In the genomic region with DNA sequence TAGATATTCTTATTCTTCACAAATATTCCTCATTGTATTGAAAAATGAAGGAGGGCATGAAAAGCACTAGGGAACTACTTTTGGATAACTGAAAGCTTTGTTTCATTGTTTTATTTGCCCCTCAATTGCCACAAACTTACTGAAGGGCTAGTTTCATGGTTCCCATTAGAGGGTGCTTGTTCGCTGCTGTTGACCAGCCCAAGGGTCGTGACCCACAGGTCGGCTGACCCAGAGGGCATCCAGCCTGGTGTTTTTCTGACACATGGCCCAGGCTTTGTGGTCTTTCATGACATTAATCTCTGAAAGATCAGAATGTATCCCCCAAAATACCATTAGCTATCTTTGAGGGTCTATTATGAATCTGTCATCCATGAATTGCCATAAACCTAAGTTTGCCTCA, we compare ENCODE assay signal across 26 cellular contexts. TPM values are rescaled to one million over a fixed set of nuclear protein-coding genes. Genes with fewer than 3 reads are reported as not detected.
A peak's percentile ranks its signal among the peaks of the same experiment; 100 is the strongest.
DNase-seq lines count a peak whose midpoint lies in the region; ATAC-seq, FAIRE-seq and TF ChIP-seq lines count a peak whose summit lies in the region.
"Had no signal": no experiment of that assay in that cellular context is flagged by ENCODE, and none has a peak within 500 bp of the region (broad histone marks: within the 10 kb centered on the region; RNA-seq: fewer than 3 reads in every experiment).

No MANE protein-coding gene starts in this region.

- H2AFZ ChIP-seq in HepG2 (ENCODE audit: low read length) (no peak overlapping the region), neuronal stem cell (ENCODE audit: low read length) (no peak overlapping the region), Karpas-422 (ENCODE audit: low read length) (no peak overlapping the region)
- H2AFZ ChIP-seq: GM23248, PC-9 had no signal

- peak; percentile 49 for DNase-seq in activated CD4-positive, alpha-beta T cell treated with anti-CD3 and anti-CD28 coated beads, Interleukin-2, amount 10 ng/mL, durations not matched to agents 24 days and 14 days
- no peak for DNase-seq in activated CD4-positive, alpha-beta T cell treated with anti-CD3 and anti-CD28 coated beads, Interleukin-2, amount 50 U/mL, for 4 hours
- DNase-seq in HepG2 (ENCODE audit: low spot score) (no peak), neuronal stem cell (ENCODE audit: low spot score) (peak; percentile 27), COLO668 (lab: John Stamatoyannopoulos, UW; ENCODE audit: unreplicated experiment) (no peak), Karpas-422 (no peak)
- DNase-seq: DMS153, DND-41, GM23248, HFFc6, KG1, MM.1S, NCI-H1417, NCI-H1694, NCI-H2029 treated with DMSO at 0.1 percent for 48 hours, NCI-H2227 treated with DMSO at 0.1 percent for 48 hours, NCI-H526 treated with DMSO at 0.1 percent for 48 hours, PC-9, SJCRH30 had no signal

- no peak overlapping the region for H3K23ac ChIP-seq in neuronal stem cell (ENCODE audit: low read depth, low read length, poor library complexity)

- no peak overlapping the region for H2BK15ac ChIP-seq in neuronal stem cell (ENCODE audit: low read length)

- TF ChIP-seq RAD21 in HepG2 (CRISPR knock-in tag; IDR thresholded peaks at IDR 0.05): no peak

- no peaks in the 10 kb centered on the region for H3K9me3 Mint-ChIP-seq in activated CD4-positive, alpha-beta T cell treated with anti-CD3 and anti-CD28 coated beads, Interleukin-2, amount 10 ng/mL, durations not matched to agents 24 days and 14 days
- H3K9me3 Mint-ChIP-seq: HFFc6 had no signal

- in situ Hi-C loops in HepG2 (cut with HindIII; ENCODE audit: extremely low pct_ligation_motif_present, low pct_unique_long_range_greater_than_20kb): no loop called here

- TF ChIP-seq EP300 in HepG2 (IDR thresholded peaks at IDR 0.05; ENCODE audit: low read depth in 2 of 2, low read length in 2 of 2) (no peak), HepG2 (CRISPR knock-in tag; IDR thresholded peaks at IDR 0.05; ENCODE audit: borderline replicate concordance) (no peak)

- H3K14ac ChIP-seq in neuronal stem cell (ENCODE audit: low read length): no peak overlapping the region

- intact Hi-C loops in activated CD4-positive, alpha-beta T cell treated with anti-CD3 and anti-CD28 coated beads, Interleukin-2, amount 10 ng/mL, durations not matched to agents 24 days and 14 days (cut with micrococcal nuclease): no loop called here
- intact Hi-C loops in HepG2 (cut with micrococcal nuclease; ENCODE audit: unreplicated experiment): no loop called here

- H3K4me1 ChIP-seq in HepG2 (ENCODE audit: insufficient read depth, low read length) (peaks cover 6% of the 10 kb centered on the region; the same call in 1 of the 2 replicates), neuronal stem cell (ENCODE audit: control insufficient read depth in 2 of 2, insufficient read depth in 1 of 2, low read depth in 1 of 2, low read length in 2 of 2) (peaks cover 0 to 2% of the 10 kb centered on the region in 2 donors), Karpas-422 (ENCODE audit: low read length) (peaks cover 12% of the 10 kb centered on the region)
- H3K4me1 ChIP-seq: HAP-1, SJCRH30 had no signal

- H3K18ac ChIP-seq in neuronal stem cell (ENCODE audit: low read length): no peak overlapping the region

- H3K27me3 Mint-ChIP-seq in activated CD4-positive, alpha-beta T cell treated with anti-CD3 and anti-CD28 coated beads, Interleukin-2, amount 10 ng/mL, durations not matched to agents 24 days and 14 days: no peaks in the 10 kb centered on the region
- H3K27me3 Mint-ChIP-seq: B cell had no signal

- H3K4ac ChIP-seq in neuronal stem cell (ENCODE audit: low read length): no peak overlapping the region

- no peak overlapping the region for H3K27ac Mint-ChIP-seq in activated CD4-positive, alpha-beta T cell treated with anti-CD3 and anti-CD28 coated beads, Interleukin-2, amount 10 ng/mL, durations not matched to agents 24 days and 14 days
- H3K27ac Mint-ChIP-seq: B cell, HFFc6 had no signal

- H3K4me2 ChIP-seq in HepG2 (ENCODE audit: low read depth, low read length): no peak overlapping the region
- H3K4me2 ChIP-seq in neuronal stem cell (ENCODE audit: insufficient read depth, low read length, poor library complexity, severe bottlenecking): no peak overlapping the region
- H3K4me2 ChIP-seq in Karpas-422 (ENCODE audit: low read depth, low read length, poor library complexity, severe bottlenecking): no peak overlapping the region
- H3K4me2 ChIP-seq: PC-9 had no signal

- no peak for TF ChIP-seq POLR2A in HepG2 (IDR thresholded peaks at IDR 0.05; ENCODE audit: insufficient read depth in 1 of 2, low read depth in 2 of 2, low read length in 2 of 2)

- no peaks in the 10 kb centered on the region; a peak in 2 of 5 replicates for H3K36me3 ChIP-seq in HepG2 (replicated peaks in 1 of 2; ENCODE audit: control insufficient read depth in 1 of 2, insufficient read depth in 2 of 2, low read length in 2 of 2)
- H3K36me3 ChIP-seq in neuronal stem cell (replicated peaks in 1 of 2; ENCODE audit: control insufficient read depth in 2 of 2, insufficient read depth in 2 of 2, low read length in 2 of 2): peaks cover 0 to 10% of the 10 kb centered on the region in 2 donors
- H3K36me3 ChIP-seq in Karpas-422 (ENCODE audit: insufficient read depth, low read length): no peaks in the 10 kb centered on the region

- H3K9me3 ChIP-seq in HepG2 (ENCODE audit: low read length): no peaks in the 10 kb centered on the region
- no peaks in the 10 kb centered on the region for H3K9me3 ChIP-seq in neuronal stem cell (replicated peaks in 1 of 2; ENCODE audit: control insufficient read depth in 2 of 2, insufficient read depth in 1 of 2, low read depth in 1 of 2, low read length in 2 of 2)
- H3K9me3 ChIP-seq in Karpas-422 (ENCODE audit: low read length): no peaks in the 10 kb centered on the region
- H3K9me3 ChIP-seq: HAP-1, SJCRH30 had no signal

- H2BK120ac ChIP-seq in neuronal stem cell (ENCODE audit: low read depth, low read length): no peak overlapping the region

- H3K27ac ChIP-seq in HepG2 (ENCODE audit: extremely low read length, insufficient read depth, low read length) (no peak overlapping the region), neuronal stem cell (replicated peaks; ENCODE audit: low read length) (no peak overlapping the region), Karpas-422 (ENCODE audit: low read length) (no peak overlapping the region)
- H3K27ac ChIP-seq: 22Rv1, C4-2B, GM23248, PC-9, SJCRH30 had no signal

- H3K4me1 Mint-ChIP-seq in activated CD4-positive, alpha-beta T cell treated with anti-CD3 and anti-CD28 coated beads, Interleukin-2, amount 10 ng/mL, durations not matched to agents 24 days and 14 days: no peaks in the 10 kb centered on the region

- H4K8ac ChIP-seq in neuronal stem cell (ENCODE audit: low read depth, low read length): no peak overlapping the region

- H3K79me2 ChIP-seq in HepG2 (ENCODE audit: insufficient read depth, low read length): no peaks in the 10 kb centered on the region
- H3K79me2 ChIP-seq in Karpas-422 (ENCODE audit: low read length): no peaks in the 10 kb centered on the region

- no peak for FAIRE-seq in HepG2 (lab: Jason Lieb, UNC)
- FAIRE-seq: HTR-8/SVneo had no signal

- H2AK5ac ChIP-seq in neuronal stem cell (ENCODE audit: low read depth, low read length): no peak overlapping the region

- H4K20me1 ChIP-seq in HepG2 (ENCODE audit: insufficient read depth, low read length) (no peaks in the 10 kb centered on the region), Karpas-422 (ENCODE audit: insufficient read depth, low read depth, low read length) (0 out of 2 replicates have a peak, but pooled peaks cover 3% of the 10 kb centered on the region)

- no peak overlapping the region for H2BK5ac ChIP-seq in neuronal stem cell (ENCODE audit: low read length)

- H3K27me3 ChIP-seq in HepG2 (ENCODE audit: control insufficient read depth in 1 of 2, insufficient read depth in 2 of 2, low read length in 2 of 2): no peaks in the 10 kb centered on the region
- no peaks in the 10 kb centered on the region for H3K27me3 ChIP-seq in neuronal stem cell (ENCODE audit: control insufficient read depth in 3 of 3, insufficient read depth in 3 of 3, low read depth in 1 of 3, low read length in 3 of 3)
- H3K27me3 ChIP-seq in Karpas-422 (ENCODE audit: low read length): no peaks in the 10 kb centered on the region
- H3K27me3 ChIP-seq: SJCRH30 had no signal

- H2BK12ac ChIP-seq in neuronal stem cell (ENCODE audit: low read length): no peak overlapping the region

- H3K36me3 Mint-ChIP-seq in activated CD4-positive, alpha-beta T cell treated with anti-CD3 and anti-CD28 coated beads, Interleukin-2, amount 10 ng/mL, durations not matched to agents 24 days and 14 days (ENCODE audit: low read depth): peaks cover 31% of the 10 kb centered on the region

- no peak overlapping the region for H3K4me3 Mint-ChIP-seq in activated CD4-positive, alpha-beta T cell treated with anti-CD3 and anti-CD28 coated beads, Interleukin-2, amount 10 ng/mL, durations not matched to agents 24 days and 14 days
- H3K4me3 Mint-ChIP-seq: B cell, HFFc6 had no signal

- POLR2A ChIA-PET in HepG2 (lab: Yijun Ruan, JAX): no interaction called here

- TF ChIP-seq CTCF in HepG2 (CRISPR knock-in tag; IDR thresholded peaks at IDR 0.05): peak; percentile 51

- no peaks in the 10 kb centered on the region for H3K9me2 ChIP-seq in Karpas-422 (replicated peaks; ENCODE audit: insufficient read depth, low read length)

- no peak overlapping the region for H3K9ac ChIP-seq in HepG2 (ENCODE audit: insufficient read depth, low read depth, low read length)
- no peak overlapping the region for H3K9ac ChIP-seq in neuronal stem cell (ENCODE audit: low read depth, low read length, poor library complexity)
- no peak overlapping the region for H3K9ac ChIP-seq in Karpas-422 (ENCODE audit: low read length)
- H3K9ac ChIP-seq: GM23248 had no signal

- CTCF ChIA-PET in HepG2 (lab: Yijun Ruan, JAX; ENCODE audit: low intra/inter-chr PET ratio, low total read pairs): no interaction called here

- BruUV-seq in HepG2 (replicated peaks; lab: Mats Ljungman, UMichigan): no TSS peak

- H4K91ac ChIP-seq in neuronal stem cell (ENCODE audit: low read depth, low read length, poor library complexity): no peak overlapping the region

- no peak for ATAC-seq in HepG2
- ATAC-seq: Right ventricle myocardium inferior, SK-N-SH treated with all-trans-retinoic acid at 6 μM for 48 hours had no signal

- H3K4me3 ChIP-seq in HepG2 (replicated peaks in 1 of 3; ENCODE audit: insufficient read depth in 1 of 3, low read depth in 2 of 3, low read length in 3 of 3) (no peak overlapping the region), neuronal stem cell (ENCODE audit: low read length in 2 of 2) (no peak overlapping the region), Karpas-422 (ENCODE audit: low read length) (no peak overlapping the region)
- H3K4me3 ChIP-seq: GM23248, HAP-1, PC-9, SJCRH30 had no signal

- H3K79me1 ChIP-seq in neuronal stem cell (ENCODE audit: low read depth, low read length): no peaks in the 10 kb centered on the region

- WGBS in HepG2 (ENCODE audit: low lambda C conversion rate): 37% methylated on average over 3 of the region's 3 CpGs
- no CpG with 5 or more reads among the region's 3 CpGs for WGBS in neuronal stem cell (ENCODE audit: extremely low coverage in 2 of 2, insufficient read length in 2 of 2, insufficient replicate concordance in 1 of 2), 2 donors

RNA-seq across cellular contexts. Expression of a gene that starts 30.0 kb away (rescaled TPM):
- total RNA-seq in activated CD4-positive, alpha-beta T cell treated with anti-CD3 and anti-CD28 coated beads, Interleukin-2, amount 10 ng/mL, durations not matched to agents 24 days and 14 days: 33.0 and 33.6 TPM in 2 replicates
- total RNA-seq in HepG2 (2016; rRNA removed; fragmentation: Illumina TruSeq; extraction: Trizol): 3.2 and 5.3 TPM in 2 replicates
- total RNA-seq in HepG2 (2016; cell fraction: cytosol; rRNA removed; fragmentation: Illumina TruSeq; extraction: Trizol; ENCODE audit: low read depth): 4.6 and 5.3 TPM in 2 replicates
- 2.3 and 6.0 TPM in 2 replicates for total RNA-seq in HepG2 (2016; cell fraction: insoluble cytoplasmic fraction; rRNA removed; fragmentation: Illumina TruSeq; extraction: Trizol)
- 2.1 and 2.6 TPM in 2 replicates for total RNA-seq in HepG2 (2016; cell fraction: membrane; rRNA removed; fragmentation: Illumina TruSeq; extraction: Trizol)
- 16.7 and 17.4 TPM in 2 replicates for total RNA-seq in HepG2 (2016; cell fraction: nucleus; rRNA removed; fragmentation: Illumina TruSeq; extraction: Trizol)
- 3.2 and 3.3 TPM in 2 replicates for polyA plus RNA-seq in HepG2 (2011; rRNA removed)
- polyA plus RNA-seq in HepG2 (2011; cell fraction: cytosol; rRNA removed): 0.70 and 0.79 TPM in 2 replicates
- 16.9 and 20.1 TPM in 2 replicates for polyA plus RNA-seq in HepG2 (2011; cell fraction: nucleus; rRNA removed)
- 2.8 and 3.1 TPM in 2 replicates for polyA plus RNA-seq in HepG2 (2012)
- polyA plus RNA-seq in HepG2 (2016; cell fraction: cytosol; fragmentation: Illumina TruSeq; extraction: Trizol; ENCODE audit: low read depth): 0.44 and 0.50 TPM in 2 replicates
- 1.8 and 2.1 TPM in 2 replicates for polyA plus RNA-seq in HepG2 (2016; cell fraction: insoluble cytoplasmic fraction; fragmentation: Illumina TruSeq; extraction: Trizol; ENCODE audit: low read depth)
- 0.84 and 1.6 TPM in 2 replicates for polyA plus RNA-seq in HepG2 (2016; cell fraction: membrane; fragmentation: Illumina TruSeq; extraction: Trizol; ENCODE audit: low read depth)
- polyA plus RNA-seq in HepG2 (2016; cell fraction: nucleus; fragmentation: Illumina TruSeq; extraction: Trizol; ENCODE audit: insufficient read depth, low read depth): 16.9 and 18.5 TPM in 2 replicates
- 6.0 and 7.6 TPM in 2 replicates for polyA minus RNA-seq in HepG2 (2011; rRNA and poly(A)+ RNA removed; ENCODE audit: low replicate concordance)
- polyA minus RNA-seq in HepG2 (2011; cell fraction: cytosol; rRNA and poly(A)+ RNA removed): 1.6 and 3.0 TPM in 2 replicates
- 17.4 and 18.2 TPM in 2 replicates for polyA minus RNA-seq in HepG2 (2011; cell fraction: nucleus; rRNA and poly(A)+ RNA removed)
- 3.7 TPM for polyA plus RNA-seq in neuronal stem cell (2013, experiment 1 of 2)
- polyA plus RNA-seq in neuronal stem cell (2013, experiment 2 of 2): 3.2 TPM
- 0.30 and 0.32 TPM in 2 replicates for total RNA-seq in Karpas-422 (2014; rRNA removed; shearing (Covaris generic); ENCODE audit: low replicate concordance)

RNA-seq across cellular contexts. Expression of a gene that starts 30.3 kb away (rescaled TPM):
- total RNA-seq in activated CD4-positive, alpha-beta T cell treated with anti-CD3 and anti-CD28 coated beads, Interleukin-2, amount 10 ng/mL, durations not matched to agents 24 days and 14 days: 3.7 and 4.4 TPM in 2 replicates
- total RNA-seq in HepG2 (2016; rRNA removed; fragmentation: Illumina TruSeq; extraction: Trizol): 0.62 and 0.86 TPM in 2 replicates
- total RNA-seq in HepG2 (2016; cell fraction: cytosol; rRNA removed; fragmentation: Illumina TruSeq; extraction: Trizol; ENCODE audit: low read depth): 0.62 and 0.71 TPM in 2 replicates
- total RNA-seq in HepG2 (2016; cell fraction: insoluble cytoplasmic fraction; rRNA removed; fragmentation: Illumina TruSeq; extraction: Trizol): 0.86 and 1.00 TPM in 2 replicates
- 1.1 and 1.2 TPM in 2 replicates for total RNA-seq in HepG2 (2016; cell fraction: membrane; rRNA removed; fragmentation: Illumina TruSeq; extraction: Trizol)
- 0.47 and 0.68 TPM in 2 replicates for total RNA-seq in HepG2 (2016; cell fraction: nucleus; rRNA removed; fragmentation: Illumina TruSeq; extraction: Trizol)
- polyA plus RNA-seq in HepG2 (2011; rRNA removed): 0.35 and 0.41 TPM in 2 replicates
- polyA plus RNA-seq in HepG2 (2011; cell fraction: cytosol; rRNA removed): 0.13 and 0.24 TPM in 2 replicates
- polyA plus RNA-seq in HepG2 (2011; cell fraction: nucleus; rRNA removed): 0.37 and 0.81 TPM in 2 replicates
- polyA plus RNA-seq in HepG2 (2012): 0.44 and 0.50 TPM in 2 replicates
- polyA plus RNA-seq in HepG2 (2016; cell fraction: cytosol; fragmentation: Illumina TruSeq; extraction: Trizol; ENCODE audit: low read depth): 0.77 and 0.84 TPM in 2 replicates
- 0.55 and 0.73 TPM in 2 replicates for polyA plus RNA-seq in HepG2 (2016; cell fraction: insoluble cytoplasmic fraction; fragmentation: Illumina TruSeq; extraction: Trizol; ENCODE audit: low read depth)
- polyA plus RNA-seq in HepG2 (2016; cell fraction: membrane; fragmentation: Illumina TruSeq; extraction: Trizol; ENCODE audit: low read depth): 0.72 and 1.00 TPM in 2 replicates
- polyA plus RNA-seq in HepG2 (2016; cell fraction: nucleus; fragmentation: Illumina TruSeq; extraction: Trizol; ENCODE audit: insufficient read depth, low read depth): 0.29 and 0.92 TPM in 2 replicates
- 0.06 and 3.9 TPM in 2 replicates for polyA minus RNA-seq in HepG2 (2011; rRNA and poly(A)+ RNA removed; ENCODE audit: low replicate concordance)
- 0.40 and 0.53 TPM in 2 replicates for polyA minus RNA-seq in HepG2 (2011; cell fraction: cytosol; rRNA and poly(A)+ RNA removed)
- polyA minus RNA-seq in HepG2 (2011; cell fraction: nucleus; rRNA and poly(A)+ RNA removed): not detected in 2 replicates
- 1.4 TPM for polyA plus RNA-seq in neuronal stem cell (2013, experiment 1 of 2)
- polyA plus RNA-seq in neuronal stem cell (2013, experiment 2 of 2): 1.4 TPM
- total RNA-seq in Karpas-422 (2014; rRNA removed; shearing (Covaris generic); ENCODE audit: low replicate concordance): 0.32 TPM in 1 of 2 replicates, not detected in the other

RNA-seq across cellular contexts. Expression of a gene that starts 49.9 kb away (rescaled TPM):
- 88.8 and 99.8 TPM in 2 replicates for total RNA-seq in activated CD4-positive, alpha-beta T cell treated with anti-CD3 and anti-CD28 coated beads, Interleukin-2, amount 10 ng/mL, durations not matched to agents 24 days and 14 days
- 38.3 and 42.2 TPM in 2 replicates for total RNA-seq in HepG2 (2016; rRNA removed; fragmentation: Illumina TruSeq; extraction: Trizol)
- 11.5 and 12.7 TPM in 2 replicates for total RNA-seq in HepG2 (2016; cell fraction: cytosol; rRNA removed; fragmentation: Illumina TruSeq; extraction: Trizol; ENCODE audit: low read depth)
- total RNA-seq in HepG2 (2016; cell fraction: insoluble cytoplasmic fraction; rRNA removed; fragmentation: Illumina TruSeq; extraction: Trizol): 30.2 and 40.2 TPM in 2 replicates
- 13.6 and 14.8 TPM in 2 replicates for total RNA-seq in HepG2 (2016; cell fraction: membrane; rRNA removed; fragmentation: Illumina TruSeq; extraction: Trizol)
- total RNA-seq in HepG2 (2016; cell fraction: nucleus; rRNA removed; fragmentation: Illumina TruSeq; extraction: Trizol): 60.9 and 76.8 TPM in 2 replicates
- polyA plus RNA-seq in HepG2 (2011; rRNA removed): 30.8 and 37.6 TPM in 2 replicates
- polyA plus RNA-seq in HepG2 (2011; cell fraction: cytosol; rRNA removed): 17.8 and 19.0 TPM in 2 replicates
- 100 and 122 TPM in 2 replicates for polyA plus RNA-seq in HepG2 (2011; cell fraction: nucleus; rRNA removed)
- polyA plus RNA-seq in HepG2 (2012): 34.2 and 35.8 TPM in 2 replicates
- 1.8 and 2.0 TPM in 2 replicates for polyA plus RNA-seq in HepG2 (2016; cell fraction: cytosol; fragmentation: Illumina TruSeq; extraction: Trizol; ENCODE audit: low read depth)
- 32.0 and 43.7 TPM in 2 replicates for polyA plus RNA-seq in HepG2 (2016; cell fraction: insoluble cytoplasmic fraction; fragmentation: Illumina TruSeq; extraction: Trizol; ENCODE audit: low read depth)
- polyA plus RNA-seq in HepG2 (2016; cell fraction: membrane; fragmentation: Illumina TruSeq; extraction: Trizol; ENCODE audit: low read depth): 5.0 and 6.2 TPM in 2 replicates
- polyA plus RNA-seq in HepG2 (2016; cell fraction: nucleus; fragmentation: Illumina TruSeq; extraction: Trizol; ENCODE audit: insufficient read depth, low read depth): 104 and 121 TPM in 2 replicates
- 51.6 and 77.7 TPM in 2 replicates for polyA minus RNA-seq in HepG2 (2011; rRNA and poly(A)+ RNA removed; ENCODE audit: low replicate concordance)
- polyA minus RNA-seq in HepG2 (2011; cell fraction: cytosol; rRNA and poly(A)+ RNA removed): 27.8 and 28.2 TPM in 2 replicates
- 64.4 and 71.0 TPM in 2 replicates for polyA minus RNA-seq in HepG2 (2011; cell fraction: nucleus; rRNA and poly(A)+ RNA removed)
- polyA plus RNA-seq in neuronal stem cell (2013, experiment 1 of 2): 9.0 TPM
- 8.7 TPM for polyA plus RNA-seq in neuronal stem cell (2013, experiment 2 of 2)
- total RNA-seq in Karpas-422 (2014; rRNA removed; shearing (Covaris generic); ENCODE audit: low replicate concordance): 42.4 and 49.0 TPM in 2 replicates

Comparison
In these comparisons a context has a peak if more than half of its experiments do, and no peak if none do; other contexts are left out.
1. DNase-seq: peak in activated CD4-positive, alpha-beta T cell treated with anti-CD3 and anti-CD28 coated beads, Interleukin-2, amount 10 ng/mL, durations not matched to agents 24 days and 14 days (single experiment) and neuronal stem cell (single experiment); none in activated CD4-positive, alpha-beta T cell treated with anti-CD3 and anti-CD28 coated beads, Interleukin-2, amount 50 U/mL, for 4 hours (0 of 2), HepG2 (single experiment), COLO668 (single experiment) and Karpas-422 (single experiment).